26 cellular contexts compared by ENCODE assay signal in the genomic region with DNA sequence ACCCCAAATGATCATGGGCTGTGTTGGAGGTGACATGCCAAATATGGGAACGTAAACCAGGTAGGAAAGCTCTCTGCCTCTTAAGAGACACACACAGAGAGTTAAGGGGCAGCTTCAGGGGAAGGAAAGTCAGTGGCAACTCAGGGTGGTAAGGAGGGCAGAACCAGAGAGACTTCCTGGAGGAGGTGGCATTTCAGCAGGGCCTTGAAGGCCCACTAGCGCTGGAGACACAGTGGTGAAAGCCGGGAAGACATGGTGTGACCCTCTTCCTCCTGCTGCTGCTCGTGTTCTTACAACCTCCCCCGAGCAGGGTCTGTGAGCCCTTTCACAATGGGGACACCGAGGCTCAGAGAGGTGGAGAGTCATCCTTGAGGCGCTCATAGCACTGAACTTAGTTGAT.
"Had no signal": no experiment of that assay in that cellular context is flagged by ENCODE, and none has a peak within 500 bp of the region (broad histone marks: within the 10 kb centered on the region; RNA-seq: fewer than 3 reads in every experiment).

No MANE protein-coding gene starts in this region.

- H3K4me3 Mint-ChIP-seq: activated B cell treated with CpG ODN at 0.5 μM for 24 hours; activated CD4-positive, alpha-beta memory T cell treated with anti-CD3 and anti-CD28 coated beads for 36 hours; activated naive CD4-positive, alpha-beta T cell treated with anti-CD3 and anti-CD28 coated beads, Interleukin-2, amount 10 ng/mL, durations not matched to agents 7 days and 5 days; activated naive CD8-positive, alpha-beta T cell; activated naive CD8-positive, alpha-beta T cell treated with anti-CD3 and anti-CD28 coated beads, Interleukin-2, amount 50 U/mL, for 24 hours; activated T-cell treated with anti-CD3 and anti-CD28 coated beads, Interleukin-2, amount 50 U/mL, for 4 hours had no signal

- H3K27ac Mint-ChIP-seq: activated B cell treated with CpG ODN at 0.5 μM for 24 hours; activated CD4-positive, alpha-beta memory T cell treated with anti-CD3 and anti-CD28 coated beads for 36 hours; activated naive CD4-positive, alpha-beta T cell treated with anti-CD3 and anti-CD28 coated beads, Interleukin-2, amount 10 ng/mL, durations not matched to agents 7 days and 5 days; activated naive CD8-positive, alpha-beta T cell; activated naive CD8-positive, alpha-beta T cell treated with anti-CD3 and anti-CD28 coated beads, Interleukin-2, amount 50 U/mL, for 24 hours had no signal

- H3K27me3 ChIP-seq: Peyer's patch had no signal

- DNase-seq: activated B cell treated with CpG ODN at 0.5 μM for 24 hours; activated CD4-positive, alpha-beta memory T cell treated with anti-CD3 and anti-CD28 coated beads for 36 hours; activated CD4-positive, alpha-beta T cell treated with anti-CD3 and anti-CD28 coated beads for 4 hours; activated CD4-positive, alpha-beta T cell treated with anti-CD3 and anti-CD28 coated beads, Interleukin-2, amount 50 U/mL, for 1 hour; activated CD4-positive, CD25-positive, alpha-beta regulatory T cell treated with anti-CD3 and anti-CD28 coated beads, Interleukin-2, amount 50 U/mL, for 72 hours; activated CD8-positive, alpha-beta memory T cell treated with anti-CD3 and anti-CD28 coated beads, Interleukin-2, amount 50 U/mL, for 4 hours; activated effector memory CD4-positive, alpha-beta T cell treated with Interleukin-2 at 50 U/mL for 16 hours; activated naive CD4-positive, alpha-beta T cell treated with anti-CD3 and anti-CD28 coated beads, Interleukin-2, amount 10 ng/mL, durations not matched to agents 7 days and 5 days; activated naive CD8-positive, alpha-beta T cell treated with anti-CD3 and anti-CD28 coated beads, Interleukin-2, amount 50 U/mL, for 24 hours; activated T-cell treated with anti-CD3 and anti-CD28 coated beads for 4 hours; activated T-cell treated with anti-CD3 and anti-CD28 coated beads, Interleukin-2, amount 50 U/mL, for 4 hours; anterior cingulate cortex; caudate nucleus; NCI-H146; NCI-H187; NCI-H2081; NCI-H2227 treated with DMSO at 0.1 percent for 48 hours; NCI-H446 treated with DMSO at 0.1 percent for 48 hours; Peyer's patch; Right ventricle myocardium superior; RPMI8226; SW 1271; T-helper 1 cell; T-helper 2 cell; T-helper 9 cell had no signal

- H3K36me3 Mint-ChIP-seq: activated CD4-positive, alpha-beta memory T cell treated with anti-CD3 and anti-CD28 coated beads for 36 hours; activated naive CD4-positive, alpha-beta T cell treated with anti-CD3 and anti-CD28 coated beads, Interleukin-2, amount 10 ng/mL, durations not matched to agents 7 days and 5 days; activated naive CD8-positive, alpha-beta T cell had no signal

- H3K4me1 Mint-ChIP-seq: activated B cell treated with CpG ODN at 0.5 μM for 24 hours; activated naive CD4-positive, alpha-beta T cell treated with anti-CD3 and anti-CD28 coated beads, Interleukin-2, amount 10 ng/mL, durations not matched to agents 7 days and 5 days; activated naive CD8-positive, alpha-beta T cell treated with anti-CD3 and anti-CD28 coated beads, Interleukin-2, amount 50 U/mL, for 24 hours had no signal

- H3K36me3 ChIP-seq: Peyer's patch had no signal

- H3K27me3 Mint-ChIP-seq: activated naive CD4-positive, alpha-beta T cell treated with anti-CD3 and anti-CD28 coated beads, Interleukin-2, amount 10 ng/mL, durations not matched to agents 7 days and 5 days; activated naive CD8-positive, alpha-beta T cell had no signal

- H3K9me3 Mint-ChIP-seq: activated naive CD4-positive, alpha-beta T cell treated with anti-CD3 and anti-CD28 coated beads, Interleukin-2, amount 10 ng/mL, durations not matched to agents 7 days and 5 days; activated naive CD8-positive, alpha-beta T cell treated with anti-CD3 and anti-CD28 coated beads, Interleukin-2, amount 50 U/mL, for 24 hours; activated T-cell treated with anti-CD3 and anti-CD28 coated beads, Interleukin-2, amount 50 U/mL, for 4 hours had no signal

- ATAC-seq: activated naive CD8-positive, alpha-beta T cell treated with anti-CD3 and anti-CD28 coated beads, Interleukin-2, amount 50 U/mL, for 24 hours; activated T-cell treated with anti-CD3 and anti-CD28 coated beads, Interleukin-2, amount 50 U/mL, for 4 hours had no signal

- H3K4me1 ChIP-seq: Peyer's patch had no signal

- H3K27ac ChIP-seq: Peyer's patch had no signal

- H3K4me3 ChIP-seq: Peyer's patch had no signal
